Comparison of ENCODE assay signal across 20 cellular contexts in the genomic region with DNA sequence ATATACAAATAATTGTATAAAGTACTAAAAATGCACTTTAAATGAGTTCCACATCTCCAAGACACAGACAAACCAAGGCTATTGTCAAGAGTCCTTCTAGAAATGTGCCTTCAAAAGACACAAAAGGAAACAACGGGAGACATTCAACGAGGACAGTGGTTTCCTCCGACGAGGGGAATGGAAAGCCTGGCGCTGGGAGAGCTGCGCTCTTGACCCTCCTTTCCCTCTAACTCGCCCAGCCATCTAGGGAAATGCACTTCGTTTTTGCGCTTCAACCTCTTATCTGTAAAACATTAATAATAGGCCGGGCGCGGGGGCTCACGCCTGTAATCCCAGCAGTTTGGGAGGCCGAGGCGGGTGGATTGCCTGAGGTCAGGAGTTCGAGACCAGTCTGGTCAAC. TPM values are rescaled to one million over a fixed set of nuclear protein-coding genes. Genes with fewer than 3 reads are reported as not detected.
DNase-seq lines count a peak whose midpoint lies in the region; ATAC-seq and TF ChIP-seq lines count a peak whose summit lies in the region.
"Had no signal": no experiment of that assay in that cellular context is flagged by ENCODE, and none has a peak within 500 bp of the region (broad histone marks: within the 10 kb centered on the region; RNA-seq: fewer than 3 reads in every experiment).

No MANE protein-coding gene starts in this region.

- H3K27me3 ChIP-seq in H9 (ENCODE audit: insufficient read depth, low read length) (no peaks in the 10 kb centered on the region), endodermal cell (ENCODE audit: control insufficient read depth, insufficient read depth, low read length, poor library complexity, severe bottlenecking) (peaks cover 18% of the 10 kb centered on the region)
- H3K27me3 ChIP-seq: SJSA1 had no signal

- H3K27ac Mint-ChIP-seq in H9 (peak overlapping the region; percentile 97 to 98 (median 98)), endodermal cell (peak overlapping the region; percentile 50), progenitor cell of endocrine pancreas (peak overlapping the region; percentile 11)
- H3K27ac Mint-ChIP-seq: CD8-positive, alpha-beta T cell had no signal

- H2BK20ac ChIP-seq in H9 (ENCODE audit: low read depth, low read length, poor library complexity, severe bottlenecking) = no peak overlapping the region

- no peaks in the 10 kb centered on the region for H3K36me3 ChIP-seq in endodermal cell (ENCODE audit: control insufficient read depth, insufficient read depth, low read length)
- H3K36me3 ChIP-seq: HAP-1, SJSA1 had no signal

- peaks cover 41 to 47% of the 10 kb centered on the region in 2 experiments for H3K4me1 Mint-ChIP-seq in H9
- H3K4me1 Mint-ChIP-seq in endodermal cell = peaks cover 14% of the 10 kb centered on the region
- peaks cover 7% of the 10 kb centered on the region for H3K4me1 Mint-ChIP-seq in progenitor cell of endocrine pancreas (ENCODE audit: low read depth)

- H3K9me3 ChIP-seq in H9 (ENCODE audit: control insufficient read depth, low read depth, low read length) (no peaks in the 10 kb centered on the region), endodermal cell (ENCODE audit: control insufficient read depth, low read length) (no peaks in the 10 kb centered on the region)
- H3K9me3 ChIP-seq: HAP-1, SJSA1 had no signal

- H2BK120ac ChIP-seq in H9 (ENCODE audit: low read depth, low read length, poor library complexity, severe bottlenecking) = no peak overlapping the region

- no peaks in the 10 kb centered on the region for H3K27me3 Mint-ChIP-seq in H9 (ENCODE audit: low read depth)
- H3K27me3 Mint-ChIP-seq in endodermal cell (ENCODE audit: insufficient read depth) = peaks cover 27% of the 10 kb centered on the region
- peaks cover 26% of the 10 kb centered on the region for H3K27me3 Mint-ChIP-seq in progenitor cell of endocrine pancreas

- no peak overlapping the region for H3T11ph ChIP-seq in H9 (ENCODE audit: low read length)

- peaks cover 0 to 5% (median 0%) of the 10 kb centered on the region in 3 experiments; a peak in 3 of 7 replicates for H3K36me3 Mint-ChIP-seq in H9 (ENCODE audit: insufficient read depth in 1 of 3, low read depth in 3 of 3)
- H3K36me3 Mint-ChIP-seq in endodermal cell (ENCODE audit: low read depth) = no peaks in the 10 kb centered on the region
- peaks cover 1% of the 10 kb centered on the region for H3K36me3 Mint-ChIP-seq in progenitor cell of endocrine pancreas (ENCODE audit: insufficient read depth)
- H3K36me3 Mint-ChIP-seq: CD8-positive, alpha-beta T cell had no signal

- H3K27ac ChIP-seq in H9 (ENCODE audit: insufficient read length, low read depth, low read length) = peak overlapping the region; percentile 37
- H3K27ac ChIP-seq in endodermal cell (ENCODE audit: low read depth, low read length) = no peak overlapping the region
- H3K27ac ChIP-seq: SJSA1 had no signal

- no CpG with 5 or more reads among the region's 16 CpGs for WGBS in H9 (ENCODE audit: extremely low coverage, insufficient read length, low lambda C conversion rate)
- 44 to 54% methylated on average over 15 to 16 of the region's 16 CpGs for WGBS in endodermal cell (ENCODE audit: insufficient coverage in 1 of 2, insufficient read length in 1 of 2), 2 experiments

- peak overlapping the region; percentile 63 for H3K4me2 ChIP-seq in H9 (ENCODE audit: insufficient read depth, insufficient read length, low read length)

- no peak overlapping the region for H4K5ac ChIP-seq in H9 (ENCODE audit: insufficient read length, low read depth, low read length)

- no peaks in the 10 kb centered on the region for H3K79me1 ChIP-seq in H9 (ENCODE audit: insufficient read depth, low read depth, low read length, poor library complexity, severe bottlenecking)

- no peak overlapping the region for H4K8ac ChIP-seq in H9 (replicated peaks; ENCODE audit: insufficient read length, low read depth, low read length)

- H3K23ac ChIP-seq in H9 (ENCODE audit: insufficient read length, low read depth, low read length) = no peak overlapping the region

- H3K4ac ChIP-seq in H9 (ENCODE audit: low read depth, low read length) = no peak overlapping the region

- H3K9ac ChIP-seq in H9 (ENCODE audit: extremely low read depth, insufficient read length, low read length) = no peak overlapping the region
- H3K9ac ChIP-seq in endodermal cell (ENCODE audit: extremely low read depth, low read length, poor library complexity, severe bottlenecking) = no peak overlapping the region

- H3K4me3 Mint-ChIP-seq in H9 = peak overlapping the region; percentile 59 to 75
- peak overlapping the region; percentile 48 for H3K4me3 Mint-ChIP-seq in endodermal cell
- no peak overlapping the region for H3K4me3 Mint-ChIP-seq in progenitor cell of endocrine pancreas (ENCODE audit: low read depth)
- H3K4me3 Mint-ChIP-seq: CD8-positive, alpha-beta T cell had no signal

- H3K18ac ChIP-seq in H9 (ENCODE audit: insufficient read length, low read depth, low read length) = no peak overlapping the region

- H2BK15ac ChIP-seq in H9 (ENCODE audit: low read depth, low read length) = no peak overlapping the region

- H3K9me3 Mint-ChIP-seq in H9 (no peaks in the 10 kb centered on the region; a peak in 1 of 5 replicates), endodermal cell (no peaks in the 10 kb centered on the region), progenitor cell of endocrine pancreas (ENCODE audit: low read depth) (no peaks in the 10 kb centered on the region)

- H2BK5ac ChIP-seq in H9 (ENCODE audit: insufficient read length, low read length) = no peak overlapping the region

- H4K91ac ChIP-seq in H9 (ENCODE audit: insufficient read length, low read depth, low read length) = no peak overlapping the region

- H3K4me3 ChIP-seq in endodermal cell (ENCODE audit: low read length) = peak overlapping the region; percentile 14
- H3K4me3 ChIP-seq: HAP-1, SJSA1 had no signal

- no peaks in the 10 kb centered on the region for H3K79me2 ChIP-seq in H9 (ENCODE audit: insufficient read depth, low read length)

- TF ChIP-seq CTCF in H9 (conservative IDR thresholded peaks at IDR 0.05) = no peak
- TF ChIP-seq CTCF in endodermal cell (conservative IDR thresholded peaks at IDR 0.05) = no peak
- no peak for TF ChIP-seq CTCF in progenitor cell of endocrine pancreas (IDR thresholded peaks at IDR 0.05; ENCODE audit: unreplicated experiment)

- no peak overlapping the region for H3K56ac ChIP-seq in H9 (ENCODE audit: insufficient read length, low read depth, low read length)

- no peaks in the 10 kb centered on the region for H3K23me2 ChIP-seq in H9 (ENCODE audit: insufficient read length, low read depth, low read length, poor library complexity, severe bottlenecking)

- no peak for ATAC-seq in HG03135 (IDR thresholded peaks at IDR 0.05; ENCODE audit: unreplicated experiment)
- ATAC-seq: CD8-positive, alpha-beta T cell; PC-3 had no signal

- no peak overlapping the region for H2AK5ac ChIP-seq in H9 (ENCODE audit: insufficient read length, low read length)

- H3K4me1 ChIP-seq in H9 (ENCODE audit: insufficient read depth, low read length) (peaks cover 3% of the 10 kb centered on the region; the same call in 1 of the 2 replicates), endodermal cell (ENCODE audit: control insufficient read depth, insufficient read depth, low read length) (no peaks in the 10 kb centered on the region)
- H3K4me1 ChIP-seq: SJSA1 had no signal

- H2AFZ ChIP-seq in H9 (ENCODE audit: low read length) = no peak overlapping the region

- no peaks in the 10 kb centered on the region for H4K20me1 ChIP-seq in H9 (ENCODE audit: control insufficient read depth, insufficient read depth, insufficient read length)

- DNase-seq in H9 (peak; percentile 66), endodermal cell (peak; percentile 73), iPS-NIHi11 (ENCODE audit: low spot score) (peak; percentile 40), progenitor cell of endocrine pancreas (ENCODE audit: low spot score, unreplicated experiment) (no peak), 8988T (no peak), DMS53 (lab: John Stamatoyannopoulos, UW) (no peak)
- DNase-seq: ACHN; CD8-positive, alpha-beta T cell; DND-41; MV-4-11; NCI-H1436; NCI-H2029 treated with DMSO at 0.1 percent for 48 hours; NCI-H226; NCI-H526 treated with DMSO at 0.1 percent for 48 hours; NK-92 treated with Interleukin-12 subunit alpha and Interleukin-12 subunit beta, amount 100 ng/mL, for 24 hours; PC-3 had no signal

- H2BK12ac ChIP-seq in H9 (ENCODE audit: insufficient read length, low read depth, low read length) = no peak overlapping the region

- H3K14ac ChIP-seq in H9 (ENCODE audit: insufficient read depth, low read length) = no peak overlapping the region

RNA-seq across cellular contexts. Expression of a gene that starts 37.0 kb away (rescaled TPM):
- total RNA-seq in H9 (2021) (191 and 193 TPM in 2 replicates), endodermal cell (10 to 100 TPM; 30.9 to 58.5 TPM), progenitor cell of endocrine pancreas (3.9 and 5.5 TPM in 2 replicates)
- polyA plus RNA-seq in endodermal cell (2013, experiment 1 of 2) = 4.9 TPM
- polyA plus RNA-seq in endodermal cell (2013, experiment 2 of 2) = 2.6 TPM
- total RNA-seq: CD8-positive, alpha-beta T cell; PC-3; SJSA1 had no signal
- polyA plus RNA-seq: BJ had no signal

Comparison
In these comparisons a context has a peak if more than half of its experiments do, and no peak if none do; other contexts are left out.
1. DNase-seq: peak in H9 (single experiment), endodermal cell (single experiment) and iPS-NIHi11 (single experiment); none in progenitor cell of endocrine pancreas (single experiment), 8988T (single experiment) and DMS53 (single experiment).
2. H3K27ac Mint-ChIP-seq: peak in every context shown above with its lines; median percentile 98 in H9; 50 in endodermal cell; 11 in progenitor cell of endocrine pancreas.